Comparison of ENCODE assay signal across 1 cellular context in genomic region chr13:23466144-23467002, GRCh38.
TF ChIP-seq lines count a peak whose summit lies in the region.

No MANE protein-coding gene starts in this region.

TF ChIP-seq in K562, 482 proteins besides CTCF, POLR2A, EP300 and RAD21 (continued from another document):
- no peak for TF ChIP-seq IRF9 (tag; IDR thresholded peaks at IDR 0.05)
- no peak for TF ChIP-seq SAP30 (IDR thresholded peaks at IDR 0.05; ENCODE audit: borderline replicate concordance, insufficient read depth, low read depth, low read length, poor library complexity, severe bottlenecking)
- TF ChIP-seq MBD1 (CRISPR knock-in tag; IDR thresholded peaks at IDR 0.05): no peak
- no peak for TF ChIP-seq NCOA1 (IDR thresholded peaks at IDR 0.05; ENCODE audit: low read depth)
- no peak for TF ChIP-seq PURB (CRISPR knock-in tag; IDR thresholded peaks at IDR 0.05; ENCODE audit: low read depth)
- no peak for TF ChIP-seq ZBTB8A (IDR thresholded peaks at IDR 0.05; ENCODE audit: partially characterized antibody)
- no peak for TF ChIP-seq ZNF780A (CRISPR knock-in tag; IDR thresholded peaks at IDR 0.05)
- no peak for TF ChIP-seq CLOCK (CRISPR knock-in tag; IDR thresholded peaks at IDR 0.05; ENCODE audit: borderline replicate concordance)
- TF ChIP-seq NBN (IDR thresholded peaks at IDR 0.05; ENCODE audit: low read depth): no peak
- no peak for TF ChIP-seq BCOR (IDR thresholded peaks at IDR 0.05)
